In the genomic region with DNA sequence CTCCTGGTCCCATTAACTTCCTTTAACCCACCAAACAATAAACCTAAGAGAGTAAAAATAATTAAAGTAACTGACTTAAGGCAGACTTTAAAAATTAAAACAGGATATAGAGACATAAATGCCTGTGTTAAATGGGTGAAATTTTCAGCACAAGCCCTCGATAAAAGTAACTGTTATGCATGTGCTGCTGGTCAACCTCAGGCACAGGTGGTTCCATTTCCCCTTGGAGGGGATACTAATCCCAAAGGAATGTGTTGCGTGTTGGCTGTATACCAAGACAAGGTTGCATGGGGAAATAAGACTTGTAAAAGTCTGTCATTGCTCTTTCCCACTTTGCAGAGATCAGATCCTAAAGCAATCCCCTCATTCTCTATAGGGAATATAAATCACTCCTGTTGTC, we compare ENCODE assay signal across 12 cellular contexts. TPM values are rescaled to one million over a fixed set of nuclear protein-coding genes. Genes with fewer than 3 reads are reported as not detected.
A peak's percentile ranks its signal among the peaks of the same experiment; 100 is the strongest.
DNase-seq lines count a peak whose midpoint lies in the region; ATAC-seq, FAIRE-seq and TF ChIP-seq lines count a peak whose summit lies in the region.
"Had no signal": no experiment of that assay in that cellular context is flagged by ENCODE, and none has a peak within 500 bp of the region (broad histone marks: within the 10 kb centered on the region; RNA-seq: fewer than 3 reads in every experiment).

No MANE protein-coding gene starts in this region.

- intact Hi-C loops in pancreas (cut with DNase I) = no loop called here

- DNase-seq in GM23338 (ENCODE audit: low spot score) (peak; percentile 27), M059J (ENCODE audit: low read depth) (peak; percentile 96), choroid plexus epithelial cell (ENCODE audit: low read depth) (peak; percentile 30), pancreas (peak in 3 of 6 donors; percentile 32 to 48 (median 38)), Karpas-422 (no peak), SKM-1 treated with dmso at 0.1 percent for 144 hours (lab: John Stamatoyannopoulos, UW; ENCODE audit: unreplicated experiment) (no peak), NCI-H748 treated with DMSO at 0.1 percent for 48 hours (lab: John Stamatoyannopoulos, UW) (no peak)
- DNase-seq: activated CD8-positive, alpha-beta T cell treated with anti-CD3 and anti-CD28 coated beads, Interleukin-2, amount 10 ng/mL, durations not matched to agents 7 days and 5 days; HFFc6 had no signal

- H3K27ac Mint-ChIP-seq in GM23338 = no peak overlapping the region
- H3K27ac Mint-ChIP-seq: activated CD8-positive, alpha-beta T cell treated with anti-CD3 and anti-CD28 coated beads, Interleukin-2, amount 10 ng/mL, durations not matched to agents 7 days and 5 days; HFFc6 had no signal

- H3K9me2 ChIP-seq in GM23338 (ENCODE audit: insufficient read depth) = no peaks in the 10 kb centered on the region
- no peaks in the 10 kb centered on the region for H3K9me2 ChIP-seq in Karpas-422 (replicated peaks; ENCODE audit: insufficient read depth, low read length)

- TF ChIP-seq CTCF in GM23338 (conservative IDR thresholded peaks at IDR 0.05; ENCODE audit: low read depth in 2 of 2) = no peak
- TF ChIP-seq CTCF in choroid plexus epithelial cell (conservative IDR thresholded peaks at IDR 0.05; ENCODE audit: low read depth, low read length) = no peak
- TF ChIP-seq CTCF in pancreas (IDR thresholded peaks at IDR 0.05) = no peak

- H3K4me2 ChIP-seq in GM23338 (no peak overlapping the region), Karpas-422 (ENCODE audit: low read depth, low read length, poor library complexity, severe bottlenecking) (no peak overlapping the region)

- H3K36me3 Mint-ChIP-seq in GM23338 (ENCODE audit: low read depth) = no peaks in the 10 kb centered on the region; the same call in 2 of the 3 replicates

- H4K20me1 ChIP-seq in GM23338 (replicated peaks; ENCODE audit: insufficient read depth) = no peaks in the 10 kb centered on the region
- no peaks in the 10 kb centered on the region for H4K20me1 ChIP-seq in Karpas-422 (ENCODE audit: insufficient read depth, low read depth, low read length)

- H3K9me3 ChIP-seq in pancreas = no peaks in the 10 kb centered on the region
- H3K9me3 ChIP-seq in Karpas-422 (ENCODE audit: low read length) = no peaks in the 10 kb centered on the region
- H3K9me3 ChIP-seq: right lobe of liver had no signal

- no peak for FAIRE-seq in pancreas (lab: Jason Lieb, UNC)

- H3K9ac ChIP-seq in Karpas-422 (ENCODE audit: low read length) = no peak overlapping the region

- no peaks in the 10 kb centered on the region for H3K79me2 ChIP-seq in GM23338 (replicated peaks; ENCODE audit: insufficient read depth)
- no peaks in the 10 kb centered on the region for H3K79me2 ChIP-seq in Karpas-422 (ENCODE audit: low read length)

- no peaks in the 10 kb centered on the region for H3K9me3 Mint-ChIP-seq in GM23338
- H3K9me3 Mint-ChIP-seq: HFFc6 had no signal

- peaks cover 4% of the 10 kb centered on the region; the same call in 1 of the 2 replicates for H3F3A ChIP-seq in GM23338 (replicated peaks; ENCODE audit: low read depth)

- H3K27ac ChIP-seq in GM23338 (ENCODE audit: low read depth) (no peak overlapping the region), pancreas (peak overlapping the region in 2 of 4 donors; percentile 37 to 83), Karpas-422 (ENCODE audit: low read length) (no peak overlapping the region)
- H3K27ac ChIP-seq: cardiac muscle cell had no signal

- no peak for ATAC-seq in GM23338
- ATAC-seq in pancreas = peak in 3 of 4 donors; percentile 8 to 21 (median 15)
- ATAC-seq in GM18502 (IDR thresholded peaks at IDR 0.05; ENCODE audit: poor library complexity, unreplicated experiment) = no peak
- ATAC-seq: activated CD8-positive, alpha-beta T cell treated with anti-CD3 and anti-CD28 coated beads, Interleukin-2, amount 10 ng/mL, durations not matched to agents 7 days and 5 days had no signal

- H3K27me3 ChIP-seq in GM23338 (ENCODE audit: insufficient read depth) (peaks cover 15% of the 10 kb centered on the region), pancreas (no peaks in the 10 kb centered on the region), Karpas-422 (ENCODE audit: low read length) (no peaks in the 10 kb centered on the region)
- H3K27me3 ChIP-seq: cardiac muscle cell, right lobe of liver had no signal

- H3K4me1 ChIP-seq in GM23338 (ENCODE audit: insufficient read depth) (peaks cover 37% of the 10 kb centered on the region), pancreas (peaks cover 20 to 29% (median 20%) of the 10 kb centered on the region in 3 donors), Karpas-422 (ENCODE audit: low read length) (peaks cover 30% of the 10 kb centered on the region)

- H3K4me3 Mint-ChIP-seq in GM23338 = no peak overlapping the region
- H3K4me3 Mint-ChIP-seq: activated CD8-positive, alpha-beta T cell treated with anti-CD3 and anti-CD28 coated beads, Interleukin-2, amount 10 ng/mL, durations not matched to agents 7 days and 5 days; HFFc6 had no signal

- H2AFZ ChIP-seq in GM23338 (no peak overlapping the region), Karpas-422 (ENCODE audit: low read length) (no peak overlapping the region)

- WGBS in pancreas, 2 donors = 26 to 28% methylated on average over 2 of the region's 2 CpGs

- no peak overlapping the region for H3K4me3 ChIP-seq in GM23338
- H3K4me3 ChIP-seq in choroid plexus epithelial cell (ENCODE audit: low read depth, low read length) = no peak overlapping the region
- no peak overlapping the region for H3K4me3 ChIP-seq in pancreas
- H3K4me3 ChIP-seq in Karpas-422 (ENCODE audit: low read length) = no peak overlapping the region
- H3K4me3 ChIP-seq: cardiac muscle cell had no signal

- peaks cover 53% of the 10 kb centered on the region for H3K4me1 Mint-ChIP-seq in GM23338

- no peaks in the 10 kb centered on the region for H3K36me3 ChIP-seq in GM23338 (ENCODE audit: insufficient read depth)
- H3K36me3 ChIP-seq in pancreas = no peaks in the 10 kb centered on the region
- no peaks in the 10 kb centered on the region for H3K36me3 ChIP-seq in Karpas-422 (ENCODE audit: insufficient read depth, low read length)
- H3K36me3 ChIP-seq: cardiac muscle cell, right lobe of liver had no signal

- H3K27me3 Mint-ChIP-seq in GM23338 (ENCODE audit: insufficient read depth, low read depth, poor library complexity) = peaks cover 14% of the 10 kb centered on the region

TF ChIP-seq in GM23338, 12 proteins besides CTCF, POLR2A, EP300 and RAD21:
- no peak for TF ChIP-seq ZNF114 (CRISPR knock-in tag; IDR thresholded peaks at IDR 0.05)
- no peak for TF ChIP-seq EZH2 (IDR thresholded peaks at IDR 0.05; ENCODE audit: low read depth, unreplicated experiment)
- TF ChIP-seq POLR2AphosphoS5 (IDR thresholded peaks at IDR 0.05; ENCODE audit: low read depth) = no peak
- TF ChIP-seq ZNF331 (CRISPR knock-in tag; IDR thresholded peaks at IDR 0.05; ENCODE audit: low read depth) = no peak
- no peak for TF ChIP-seq CREB1 (CRISPR knock-in tag; IDR thresholded peaks at IDR 0.05; ENCODE audit: low read depth)
- TF ChIP-seq STAT1 (IDR thresholded peaks at IDR 0.05; ENCODE audit: unreplicated experiment) = no peak
- TF ChIP-seq, protein P1, sequence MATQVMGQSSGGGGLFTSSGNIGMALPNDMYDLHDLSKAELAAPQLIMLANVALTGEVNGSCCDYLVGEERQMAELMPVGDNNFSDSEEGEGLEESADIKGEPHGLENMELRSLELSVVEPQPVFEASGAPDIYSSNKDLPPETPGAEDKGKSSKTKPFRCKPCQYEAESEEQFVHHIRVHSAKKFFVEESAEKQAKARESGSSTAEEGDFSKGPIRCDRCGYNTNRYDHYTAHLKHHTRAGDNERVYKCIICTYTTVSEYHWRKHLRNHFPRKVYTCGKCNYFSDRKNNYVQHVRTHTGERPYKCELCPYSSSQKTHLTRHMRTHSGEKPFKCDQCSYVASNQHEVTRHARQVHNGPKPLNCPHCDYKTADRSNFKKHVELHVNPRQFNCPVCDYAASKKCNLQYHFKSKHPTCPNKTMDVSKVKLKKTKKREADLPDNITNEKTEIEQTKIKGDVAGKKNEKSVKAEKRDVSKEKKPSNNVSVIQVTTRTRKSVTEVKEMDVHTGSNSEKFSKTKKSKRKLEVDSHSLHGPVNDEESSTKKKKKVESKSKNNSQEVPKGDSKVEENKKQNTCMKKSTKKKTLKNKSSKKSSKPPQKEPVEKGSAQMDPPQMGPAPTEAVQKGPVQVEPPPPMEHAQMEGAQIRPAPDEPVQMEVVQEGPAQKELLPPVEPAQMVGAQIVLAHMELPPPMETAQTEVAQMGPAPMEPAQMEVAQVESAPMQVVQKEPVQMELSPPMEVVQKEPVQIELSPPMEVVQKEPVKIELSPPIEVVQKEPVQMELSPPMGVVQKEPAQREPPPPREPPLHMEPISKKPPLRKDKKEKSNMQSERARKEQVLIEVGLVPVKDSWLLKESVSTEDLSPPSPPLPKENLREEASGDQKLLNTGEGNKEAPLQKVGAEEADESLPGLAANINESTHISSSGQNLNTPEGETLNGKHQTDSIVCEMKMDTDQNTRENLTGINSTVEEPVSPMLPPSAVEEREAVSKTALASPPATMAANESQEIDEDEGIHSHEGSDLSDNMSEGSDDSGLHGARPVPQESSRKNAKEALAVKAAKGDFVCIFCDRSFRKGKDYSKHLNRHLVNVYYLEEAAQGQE (IDR thresholded peaks at IDR 0.05; ENCODE audit: unreplicated experiment) = no peak
- no peak for TF ChIP-seq NANOG (IDR thresholded peaks at IDR 0.05; ENCODE audit: borderline replicate concordance)
- no peak for TF ChIP-seq JUNB (IDR thresholded peaks at IDR 0.05; ENCODE audit: unreplicated experiment)
- TF ChIP-seq, protein P2, sequence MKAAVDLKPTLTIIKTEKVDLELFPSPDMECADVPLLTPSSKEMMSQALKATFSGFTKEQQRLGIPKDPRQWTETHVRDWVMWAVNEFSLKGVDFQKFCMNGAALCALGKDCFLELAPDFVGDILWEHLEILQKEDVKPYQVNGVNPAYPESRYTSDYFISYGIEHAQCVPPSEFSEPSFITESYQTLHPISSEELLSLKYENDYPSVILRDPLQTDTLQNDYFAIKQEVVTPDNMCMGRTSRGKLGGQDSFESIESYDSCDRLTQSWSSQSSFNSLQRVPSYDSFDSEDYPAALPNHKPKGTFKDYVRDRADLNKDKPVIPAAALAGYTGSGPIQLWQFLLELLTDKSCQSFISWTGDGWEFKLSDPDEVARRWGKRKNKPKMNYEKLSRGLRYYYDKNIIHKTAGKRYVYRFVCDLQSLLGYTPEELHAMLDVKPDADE (IDR thresholded peaks at IDR 0.05) = no peak

RNA-seq across cellular contexts. Expression of gene HLA-A, which starts 25.8 kb away (rescaled TPM):
- total RNA-seq in GM23338 (2014; rRNA removed; shearing (Covaris generic)) = 173 and 203 TPM in 2 replicates
- 170 and 180 TPM in 2 replicates for polyA plus RNA-seq in GM23338 (2016; fragmentation: Nextera tagmentation; extraction: Ambion mirVana)
- 1,733 and 2,135 TPM in 2 replicates for total RNA-seq in M059J (2014; rRNA removed; shearing (Covaris generic))
- 100 to 1,000 TPM in 2 of 6 donors, 10 to 100 TPM in 4; 63.7 to 374 (median 79.2) TPM for total RNA-seq in pancreas
- polyA plus RNA-seq in pancreas = 100 to 1,000 TPM; 220 to 350 TPM
- 739 and 1,496 TPM in 2 replicates for total RNA-seq in Karpas-422 (2014; rRNA removed; shearing (Covaris generic); ENCODE audit: low replicate concordance)

Comparison
In these comparisons a context has a peak if more than half of its experiments do, and no peak if none do; other contexts are left out.
1. ATAC-seq: peak in pancreas (3 of 4); none in GM23338 (single experiment) and GM18502 (single experiment).
2. DNase-seq: peak in GM23338 (single experiment), M059J (single experiment) and choroid plexus epithelial cell (single experiment); none in Karpas-422 (single experiment), SKM-1 treated with dmso at 0.1 percent for 144 hours (single experiment) and NCI-H748 treated with DMSO at 0.1 percent for 48 hours (single experiment).